ENCODE assay signal across 27 cellular contexts in the genomic region with DNA sequence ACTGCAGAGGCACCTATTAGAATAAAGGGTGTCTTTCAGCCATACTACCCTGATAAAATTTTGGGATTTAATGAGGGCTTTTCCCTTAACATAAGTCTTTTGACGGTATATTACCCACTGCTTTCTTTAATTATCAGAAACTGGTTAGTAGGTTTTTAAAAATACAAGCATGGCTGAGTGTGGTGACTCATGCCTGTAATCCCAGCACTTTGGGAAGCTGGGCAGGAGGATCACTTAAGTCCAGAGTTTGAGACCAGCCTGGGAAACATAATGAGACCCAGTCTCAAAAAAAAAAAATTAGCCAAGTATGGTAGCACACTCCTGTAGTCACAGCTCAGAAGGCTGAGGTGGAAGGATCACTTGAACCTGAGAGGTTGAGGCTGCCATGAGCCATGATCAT. TPM values are rescaled to one million over a fixed set of nuclear protein-coding genes. Genes with fewer than 3 reads are reported as not detected.
DNase-seq lines count a peak whose midpoint lies in the region; ATAC-seq and TF ChIP-seq lines count a peak whose summit lies in the region.
"Had no signal": no experiment of that assay in that cellular context is flagged by ENCODE, and none has a peak within 500 bp of the region (broad histone marks: within the 10 kb centered on the region; RNA-seq: fewer than 3 reads in every experiment).

No MANE protein-coding gene starts in this region.

- peaks cover 28% of the 10 kb centered on the region for H3K36me3 ChIP-seq in GM23248 (ENCODE audit: low read depth)

- no peaks in the 10 kb centered on the region for H4K20me1 ChIP-seq in GM23248 (ENCODE audit: insufficient read depth)

- WGBS in GM23248 (ENCODE audit: low coverage in 1 of 2, low lambda C conversion rate in 2 of 2, missing lambda C conversion rate in 2 of 2), 2 experiments: 91 to 98% methylated on average over 1 of the region's 1 CpG

- H3K27ac ChIP-seq in GM23248 (peak overlapping the region; percentile 91), angular gyrus (ENCODE audit: low read depth, low read length) (peak overlapping the region; percentile 45), substantia nigra (ENCODE audit: low read depth, low read length, poor library complexity, severe bottlenecking) (peak overlapping the region; percentile 14), foreskin keratinocyte (no peak overlapping the region)
- H3K27ac ChIP-seq: ascending aorta, esophagus muscularis mucosa, parathyroid adenoma, PC-9, spleen, WERI-Rb-1 had no signal

- peaks cover 33% of the 10 kb centered on the region for H3F3A ChIP-seq in GM23248 (ENCODE audit: insufficient read depth)

- peak overlapping the region; percentile 69 for H3K4me2 ChIP-seq in GM23248 (ENCODE audit: unreplicated experiment)
- H3K4me2 ChIP-seq: PC-9 had no signal

- ATAC-seq in foreskin keratinocyte: no peak

- H3K4me3 ChIP-seq in GM23248 (peak overlapping the region; percentile 44), fibroblast of mammary gland (ENCODE audit: control insufficient read depth, low read depth, low read length) (no peak overlapping the region)
- H3K4me3 ChIP-seq: ascending aorta, esophagus muscularis mucosa, PC-9, spleen, tibial nerve had no signal

- TF ChIP-seq CTCF in fibroblast of mammary gland (conservative IDR thresholded peaks at IDR 0.05; ENCODE audit: control insufficient read depth, insufficient read depth, low read depth, low read length) (no peak), foreskin keratinocyte (conservative IDR thresholded peaks at IDR 0.05) (no peak)

- H3K4me1 ChIP-seq in GM23248 (ENCODE audit: insufficient read depth): peaks cover 20% of the 10 kb centered on the region
- no peaks in the 10 kb centered on the region for H3K4me1 ChIP-seq in foreskin keratinocyte
- H3K4me1 ChIP-seq: ascending aorta, esophagus muscularis mucosa, parathyroid adenoma, spleen had no signal

- in situ Hi-C loops in GM23248 (cut with MboI): no loop called here

- intact Hi-C loops in head of caudate nucleus (cut with DNase I): no loop called here

- peak; percentile 43 for DNase-seq in GM23248
- DNase-seq in fibroblast of mammary gland (ENCODE audit: low read depth): peak; percentile 38
- no peak for DNase-seq in substantia nigra (lab: John Stamatoyannopoulos, UW)
- no peak for DNase-seq in COR-L47 (lab: John Stamatoyannopoulos, UW)
- DNase-seq in head of caudate nucleus: no peak
- DNase-seq in foreskin keratinocyte: no peak
- DNase-seq: activated CD4-positive, alpha-beta T cell treated with anti-CD3 and anti-CD28 coated beads for 48 hours; activated CD8-positive, alpha-beta memory T cell treated with anti-CD3 and anti-CD28 coated beads for 24 hours; activated T-cell treated with anti-CD3 and anti-CD28 coated beads for 4 hours; C1 segment of cervical spinal cord; endodermal cell; GDM1; mammary epithelial cell; MV-4-11; NCI-H146; NCI-H226; NCI-H526 treated with DMSO at 0.1 percent for 48 hours; PC-9; Right ventricle myocardium superior; spleen; stimulated activated CD4-positive, alpha-beta T cell treated with anti-CD3 and anti-CD28 coated beads, Interleukin-2, amount 100 ng/mL, for 24 hours; WERI-Rb-1 had no signal

- no peaks in the 10 kb centered on the region for H3K9me3 ChIP-seq in GM23248 (ENCODE audit: low read depth)
- H3K9me3 ChIP-seq: ascending aorta, esophagus muscularis mucosa, spleen, tibial nerve had no signal

- no peaks in the 10 kb centered on the region for H3K9me2 ChIP-seq in GM23248 (ENCODE audit: insufficient read depth)

- H2AFZ ChIP-seq in GM23248: no peak overlapping the region
- H2AFZ ChIP-seq: parathyroid adenoma, PC-9 had no signal

- H3K9ac ChIP-seq in GM23248: peak overlapping the region; percentile 63
- H3K9ac ChIP-seq: parathyroid adenoma had no signal

- H3K27me3 ChIP-seq in GM23248 (replicated peaks; ENCODE audit: insufficient read depth): no peaks in the 10 kb centered on the region
- no peaks in the 10 kb centered on the region for H3K27me3 ChIP-seq in foreskin keratinocyte
- H3K27me3 ChIP-seq: ascending aorta, esophagus muscularis mucosa, spleen, tibial nerve had no signal

- H3K79me2 ChIP-seq in GM23248 (ENCODE audit: insufficient read depth): no peaks in the 10 kb centered on the region
- H3K79me2 ChIP-seq: parathyroid adenoma had no signal

RNA-seq across cellular contexts. Expression of a gene that starts 16.1 kb away (rescaled TPM):
- total RNA-seq in GM23248 (2014; rRNA removed; shearing (Covaris generic)): 34.0 and 39.6 TPM in 2 replicates
- polyA plus RNA-seq in GM23248 (2016; fragmentation: Nextera tagmentation; extraction: Ambion mirVana) (37.7 and 40.3 TPM in 2 replicates), foreskin keratinocyte (34.9 and 38.9 TPM in 2 replicates)
- total RNA-seq in foreskin keratinocyte: 59.3 and 60.7 TPM in 2 replicates

RNA-seq across cellular contexts. Expression of a gene that starts 16.2 kb away (rescaled TPM):
- 39.0 and 52.2 TPM in 2 replicates for total RNA-seq in GM23248 (2014; rRNA removed; shearing (Covaris generic))
- polyA plus RNA-seq in GM23248 (2016; fragmentation: Nextera tagmentation; extraction: Ambion mirVana) (280 and 289 TPM in 2 replicates), foreskin keratinocyte (154 and 195 TPM in 2 replicates)
- total RNA-seq in foreskin keratinocyte: 75.7 and 90.2 TPM in 2 replicates

RNA-seq across cellular contexts. Expression of a gene that starts 34.8 kb away (rescaled TPM):
- 62.9 and 81.5 TPM in 2 replicates for total RNA-seq in GM23248 (2014; rRNA removed; shearing (Covaris generic))
- polyA plus RNA-seq in GM23248 (2016; fragmentation: Nextera tagmentation; extraction: Ambion mirVana) (133 and 135 TPM in 2 replicates), foreskin keratinocyte (78.7 and 80.7 TPM in 2 replicates)
- total RNA-seq in foreskin keratinocyte: 62.0 and 71.7 TPM in 2 replicates

Comparison
In these comparisons a context has a peak if more than half of its experiments do, and no peak if none do; other contexts are left out.
1. DNase-seq: peak in GM23248 (single experiment) and fibroblast of mammary gland (single experiment); none in substantia nigra (0 of 49), COR-L47 (single experiment), head of caudate nucleus (0 of 42) and foreskin keratinocyte (0 of 2).